Comparison of ENCODE assay signal across 9 cellular contexts in the genomic region with DNA sequence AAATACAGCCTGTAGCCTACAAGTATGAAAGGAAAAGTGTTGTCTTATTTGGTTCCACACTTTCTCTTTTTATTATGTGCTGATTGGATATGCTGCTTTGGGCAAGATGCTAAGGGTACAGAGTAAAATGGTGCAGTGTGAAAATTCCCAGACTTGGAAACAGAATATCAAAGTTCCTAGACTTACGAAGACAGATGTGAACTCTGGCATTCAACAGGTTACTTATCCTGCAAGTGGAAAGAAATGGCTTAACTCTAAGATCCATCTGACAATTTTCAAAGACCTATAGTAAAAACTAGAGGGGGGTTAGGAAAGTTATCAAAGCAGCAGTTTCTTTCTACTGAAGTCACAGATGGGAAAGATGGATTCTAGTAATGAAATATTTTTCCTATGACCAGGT.
"Had no signal": no experiment of that assay in that cellular context is flagged by ENCODE, and none has a peak within 500 bp of the region (broad histone marks: within the 10 kb centered on the region; RNA-seq: fewer than 3 reads in every experiment).

No MANE protein-coding gene starts in this region.

- H3K27ac ChIP-seq: GM23248, HL-60 had no signal

- DNase-seq: GM23248, GOT3, H7, IMR-90, KG1 had no signal

- H3K9me3 ChIP-seq: HAP-1 had no signal

- H3K9ac ChIP-seq: GM23248 had no signal

- ATAC-seq: HCT116, K562 had no signal

- H2AFZ ChIP-seq: GM23248 had no signal

- H3K4me3 ChIP-seq: GM23248, HAP-1, K562 had no signal

- FAIRE-seq: K562 had no signal
